In genomic region chr2:73981081-73981968, GRCh38 we compare ENCODE assay signal across 1 cellular context.
TF ChIP-seq lines count a peak whose summit lies in the region.

No MANE protein-coding gene starts in this region.

TF ChIP-seq in K562, 482 proteins besides CTCF, POLR2A, EP300 and RAD21 (continued from another document):
- TF ChIP-seq CTCFL (IDR thresholded peaks at IDR 0.05; ENCODE audit: borderline replicate concordance, insufficient read depth, low read depth, low read length, poor library complexity, severe bottlenecking) (no peak), SMAD1 (IDR thresholded peaks at IDR 0.05; ENCODE audit: low read depth, low read length, partially characterized antibody) (no peak), NELFE (IDR thresholded peaks at IDR 0.05; ENCODE audit: insufficient read depth, insufficient read length) (no peak), SIN3B (IDR thresholded peaks at IDR 0.05; ENCODE audit: low read depth) (no peak)
- TF ChIP-seq, protein P1, sequence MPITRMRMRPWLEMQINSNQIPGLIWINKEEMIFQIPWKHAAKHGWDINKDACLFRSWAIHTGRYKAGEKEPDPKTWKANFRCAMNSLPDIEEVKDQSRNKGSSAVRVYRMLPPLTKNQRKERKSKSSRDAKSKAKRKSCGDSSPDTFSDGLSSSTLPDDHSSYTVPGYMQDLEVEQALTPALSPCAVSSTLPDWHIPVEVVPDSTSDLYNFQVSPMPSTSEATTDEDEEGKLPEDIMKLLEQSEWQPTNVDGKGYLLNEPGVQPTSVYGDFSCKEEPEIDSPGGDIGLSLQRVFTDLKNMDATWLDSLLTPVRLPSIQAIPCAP (CRISPR knock-in tag; IDR thresholded peaks at IDR 0.05; ENCODE audit: borderline replicate concordance): no peak
